ENCODE assay signal across 8 cellular contexts in the genomic region with DNA sequence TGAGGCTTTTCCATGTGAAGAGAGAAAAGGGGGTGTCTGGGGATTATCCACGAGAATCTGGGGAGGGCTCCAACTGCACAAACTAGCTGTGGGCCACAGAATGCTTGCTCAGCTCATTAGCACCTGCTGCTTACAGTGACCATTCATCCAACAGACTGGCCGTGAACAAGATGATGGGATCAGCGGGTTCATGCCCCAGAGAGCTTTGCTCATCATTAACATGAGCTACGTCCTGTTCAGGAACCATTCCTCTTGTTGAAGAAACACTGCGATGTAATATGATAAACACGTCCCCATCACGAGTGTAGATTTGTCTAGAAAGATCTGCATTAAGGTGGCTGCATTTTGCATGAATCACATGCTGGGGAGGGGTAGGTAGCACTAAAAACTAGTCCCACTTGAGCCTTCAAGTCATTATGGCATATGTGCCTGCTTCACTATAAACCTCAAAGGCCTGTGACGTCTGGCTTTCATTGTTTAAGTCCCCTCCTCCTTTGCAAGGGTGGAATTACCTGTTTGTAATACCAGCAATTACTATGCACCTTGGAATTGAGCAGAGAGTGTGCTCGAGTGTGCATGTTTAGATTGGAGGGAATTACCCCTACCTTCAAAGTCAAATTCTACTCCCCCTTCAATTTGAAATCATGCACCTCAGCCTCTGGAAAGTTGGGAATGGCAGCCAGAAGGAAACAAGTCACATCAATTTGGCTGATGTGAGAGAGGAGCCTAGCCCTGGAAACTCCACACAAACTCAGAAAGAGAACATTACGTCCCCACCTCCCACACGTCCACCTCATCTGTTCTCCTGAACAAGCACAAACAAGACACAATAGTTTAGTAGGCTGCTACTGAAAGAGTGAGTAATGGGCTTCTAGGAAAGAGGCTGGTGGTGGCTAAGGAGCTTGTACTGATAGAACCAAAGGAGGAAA. TPM values are rescaled to one million over a fixed set of nuclear protein-coding genes. Genes with fewer than 3 reads are reported as not detected.
DNase-seq lines count a peak whose midpoint lies in the region; ATAC-seq, FAIRE-seq and TF ChIP-seq lines count a peak whose summit lies in the region.

No MANE protein-coding gene starts in this region.

- peak overlapping the region; percentile 99 for H3K27ac Mint-ChIP-seq in activated T-cell treated with anti-CD3 and anti-CD28 coated beads, Interleukin-2, amount 50 U/mL, for 72 hours
- peak overlapping the region in 2 of 6 donors; percentile 6 to 20 for H3K27ac Mint-ChIP-seq in immature natural killer cell

- H3K27ac ChIP-seq in kidney (ENCODE audit: low read depth in 2 of 2, low read length in 2 of 2): peak overlapping the region; percentile 46 to 76

- H3K9me3 ChIP-seq in kidney (ENCODE audit: control insufficient read depth in 1 of 2, low read length in 2 of 2): no peaks in the 10 kb centered on the region

- H3K4me3 Mint-ChIP-seq in activated T-cell treated with anti-CD3 and anti-CD28 coated beads, Interleukin-2, amount 50 U/mL, for 72 hours: peak overlapping the region; percentile 92 to 100
- no peak overlapping the region for H3K4me3 Mint-ChIP-seq in immature natural killer cell

- no peaks in the 10 kb centered on the region for H3K9me3 Mint-ChIP-seq in activated T-cell treated with anti-CD3 and anti-CD28 coated beads, Interleukin-2, amount 50 U/mL, for 72 hours
- H3K9me3 Mint-ChIP-seq in immature natural killer cell: no peaks in the 10 kb centered on the region

- H3K4me1 Mint-ChIP-seq in activated T-cell treated with anti-CD3 and anti-CD28 coated beads, Interleukin-2, amount 50 U/mL, for 72 hours (ENCODE audit: low read depth): peaks cover 77% of the 10 kb centered on the region
- peaks cover 38 to 63% of the 10 kb centered on the region in 2 donors for H3K4me1 Mint-ChIP-seq in immature natural killer cell

- TF ChIP-seq CTCF in kidney (IDR thresholded peaks at IDR 0.05; ENCODE audit: borderline replicate concordance, extremely low read depth, insufficient read depth) (no peak), GM10266 (IDR thresholded peaks at IDR 0.05; ENCODE audit: control insufficient read depth, insufficient read depth, low read depth, missing control alignments) (no peak)

- intact Hi-C loops in kidney (cut with DNase I): no loop called here

- H3K36me3 ChIP-seq in kidney (ENCODE audit: control insufficient read depth in 1 of 2, insufficient read depth in 2 of 2, low read length in 2 of 2): peaks cover 10 to 21% of the 10 kb centered on the region in 2 donors

- FAIRE-seq in kidney (lab: Jason Lieb, UNC): no peak

- peak overlapping the region; percentile 3 to 25 for H3K4me3 ChIP-seq in kidney (ENCODE audit: low read length in 2 of 2)

- H3K36me3 Mint-ChIP-seq in activated T-cell treated with anti-CD3 and anti-CD28 coated beads, Interleukin-2, amount 50 U/mL, for 72 hours (ENCODE audit: insufficient read depth in 2 of 2): peaks cover 35 to 59% of the 10 kb centered on the region in 2 donors
- H3K36me3 Mint-ChIP-seq in immature natural killer cell: no peaks in the 10 kb centered on the region

- H3K9ac ChIP-seq in kidney (ENCODE audit: low read length in 2 of 2): peak overlapping the region; percentile 22 to 58

- peak; percentile 74 to 79 for ATAC-seq in activated T-cell treated with anti-CD3 and anti-CD28 coated beads, Interleukin-2, amount 50 U/mL, for 72 hours (replicated peaks in 1 of 2)
- ATAC-seq in HG03095 (IDR thresholded peaks at IDR 0.05; ENCODE audit: unreplicated experiment): no peak

- DNase-seq in NCI-H1436 treated with DMSO at 0.1 percent for 48 hours (lab: John Stamatoyannopoulos, UW) (peak; percentile 47), kidney (no peak), NCI-H187 (lab: John Stamatoyannopoulos, UW) (no peak), GM10266 (ENCODE audit: extremely low spot score) (no peak), immature natural killer cell (no peak)
- peak; percentile 81 to 85 for DNase-seq in activated T-cell treated with anti-CD3 and anti-CD28 coated beads, Interleukin-2, amount 50 U/mL, for 72 hours
- peak; percentile 67 to 69 for DNase-seq in stimulated activated CD8-positive, alpha-beta memory T cell treated with anti-CD3 and anti-CD28 coated beads, Interleukin-15, amount 100 ng/mL, for 48 hours (ENCODE audit: low read depth in 2 of 2)

- H3K4me1 ChIP-seq in kidney (ENCODE audit: control insufficient read depth in 1 of 2, insufficient read depth in 1 of 2, low read depth in 1 of 2, low read length in 2 of 2): peaks cover 43 to 47% of the 10 kb centered on the region in 2 donors

- no peaks in the 10 kb centered on the region for H3K27me3 Mint-ChIP-seq in activated T-cell treated with anti-CD3 and anti-CD28 coated beads, Interleukin-2, amount 50 U/mL, for 72 hours (ENCODE audit: low read depth)
- peaks cover 0 to 5% (median 3%) of the 10 kb centered on the region in 3 donors for H3K27me3 Mint-ChIP-seq in immature natural killer cell (ENCODE audit: low read depth in 3 of 3)

RNA-seq across cellular contexts. Expression of gene PLAGL2, which starts 3.7 kb away (rescaled TPM):
- total RNA-seq in activated T-cell treated with anti-CD3 and anti-CD28 coated beads, Interleukin-2, amount 50 U/mL, for 72 hours: 100 to 1,000 TPM in 1 of 2 donors, 10 to 100 TPM in 1; 98.8 to 107 TPM
- total RNA-seq in kidney: 9.2 TPM
- polyA plus RNA-seq in kidney (ENCODE audit: insufficient read depth, low read depth, low replicate concordance) (3.8 TPM), immature natural killer cell (1 to 10 TPM; 1.3 to 3.4 (median 1.6) TPM)

RNA-seq across cellular contexts. Expression of gene POFUT1, which starts 3.9 kb away (rescaled TPM):
- 10 to 100 TPM; 59.7 to 63.2 TPM for total RNA-seq in activated T-cell treated with anti-CD3 and anti-CD28 coated beads, Interleukin-2, amount 50 U/mL, for 72 hours
- 36.7 TPM for total RNA-seq in kidney
- polyA plus RNA-seq in kidney (ENCODE audit: insufficient read depth, low read depth, low replicate concordance): 16.7 TPM
- 10 to 100 TPM in 2 of 3 donors, 1 to 10 TPM in 1; 7.5 to 15.4 (median 10.6) TPM for polyA plus RNA-seq in immature natural killer cell

Comparison
In these comparisons a context has a peak if more than half of its experiments do, and no peak if none do; other contexts are left out.
1. DNase-seq: peak in NCI-H1436 treated with DMSO at 0.1 percent for 48 hours (single experiment), activated T-cell treated with anti-CD3 and anti-CD28 coated beads, Interleukin-2, amount 50 U/mL, for 72 hours (2 of 2) and stimulated activated CD8-positive, alpha-beta memory T cell treated with anti-CD3 and anti-CD28 coated beads, Interleukin-15, amount 100 ng/mL, for 48 hours (2 of 2); none in kidney (single experiment), NCI-H187 (0 of 2), GM10266 (single experiment) and immature natural killer cell (0 of 3).
2. H3K4me3 Mint-ChIP-seq: peak in activated T-cell treated with anti-CD3 and anti-CD28 coated beads, Interleukin-2, amount 50 U/mL, for 72 hours (2 of 2); none in immature natural killer cell (0 of 5).